19 cellular contexts compared by ENCODE assay signal in genomic region chr1:24102966-24103365, GRCh38. TPM values are rescaled to one million over a fixed set of nuclear protein-coding genes. Genes with fewer than 3 reads are reported as not detected.
A peak's percentile ranks its signal among the peaks of the same experiment; 100 is the strongest.
DNase-seq lines count a peak whose midpoint lies in the region; ATAC-seq and TF ChIP-seq lines count a peak whose summit lies in the region.
"Had no signal": no experiment of that assay in that cellular context is flagged by ENCODE, and none has a peak within 500 bp of the region (broad histone marks: within the 10 kb centered on the region; RNA-seq: fewer than 3 reads in every experiment).

No MANE protein-coding gene starts in this region.

- no peaks in the 10 kb centered on the region for H3K36me3 Mint-ChIP-seq in progenitor cell of endocrine pancreas (ENCODE audit: insufficient read depth)

- DNase-seq in Ammon's horn (ENCODE audit: low spot score), result peak; percentile 20
- peak; percentile 45 for DNase-seq in astrocyte of the hippocampus (ENCODE audit: low read depth, low spot score)
- DNase-seq in hepatocyte (ENCODE audit: low spot score), result no peak
- DNase-seq in progenitor cell of endocrine pancreas (ENCODE audit: low spot score, unreplicated experiment), result no peak
- DNase-seq in KG1 (lab: John Stamatoyannopoulos, UW), result no peak
- DNase-seq in mesenteric fat pad (ENCODE audit: low spot score), result no peak
- no peak for DNase-seq in inferior parietal cortex (ENCODE audit: extremely low spot score)
- DNase-seq: activated CD4-positive, alpha-beta T cell treated with anti-CD3 and anti-CD28 coated beads for 4 hours; activated CD8-positive, alpha-beta memory T cell treated with anti-CD3 and anti-CD28 coated beads, Interleukin-2, amount 50 U/mL, for 48 hours; amygdala; GOT3; kidney glomerular epithelial cell; NCI-H82; ovary; spleen had no signal

- H3K4me3 ChIP-seq in hepatocyte, result no peak overlapping the region
- H3K4me3 ChIP-seq: A549, ovary, spleen, tibial artery had no signal

- H3K4me3 Mint-ChIP-seq in progenitor cell of endocrine pancreas (ENCODE audit: low read depth), result peak overlapping the region; percentile 56

- H3K9me3 Mint-ChIP-seq in progenitor cell of endocrine pancreas (ENCODE audit: low read depth), result no peaks in the 10 kb centered on the region

- H3K4me2 ChIP-seq in hepatocyte, result no peak overlapping the region
- H3K4me2 ChIP-seq: A549 had no signal

- H3K27me3 ChIP-seq in hepatocyte, result no peaks in the 10 kb centered on the region
- H3K27me3 ChIP-seq: ovary, tibial artery had no signal

- no peaks in the 10 kb centered on the region for H4K20me1 ChIP-seq in hepatocyte (ENCODE audit: insufficient read depth, poor library complexity, severe bottlenecking)

- peaks cover 27% of the 10 kb centered on the region for H3K4me1 ChIP-seq in hepatocyte (ENCODE audit: insufficient read depth)
- H3K4me1 ChIP-seq: spleen had no signal

- H3K27ac Mint-ChIP-seq in progenitor cell of endocrine pancreas, result peak overlapping the region; percentile 97

- no peaks in the 10 kb centered on the region for H3K9me3 ChIP-seq in hepatocyte (ENCODE audit: low read depth)
- H3K9me3 ChIP-seq: A549, ovary, spleen, tibial artery had no signal

- peaks cover 45% of the 10 kb centered on the region for H3K4me1 Mint-ChIP-seq in progenitor cell of endocrine pancreas (ENCODE audit: low read depth)

- 86% methylated on average over 8 of the region's 8 CpGs for WGBS in hepatocyte (ENCODE audit: low lambda C conversion rate, missing lambda C conversion rate)

- ATAC-seq in GM21381 (IDR thresholded peaks at IDR 0.05; ENCODE audit: unreplicated experiment), result no peak
- ATAC-seq: Panc1 had no signal

- TF ChIP-seq CTCF in hepatocyte (IDR thresholded peaks at IDR 0.05; ENCODE audit: poor library complexity) (no peak), progenitor cell of endocrine pancreas (IDR thresholded peaks at IDR 0.05; ENCODE audit: unreplicated experiment) (no peak)

- peak overlapping the region; percentile 90 for H3K27ac ChIP-seq in hepatocyte
- H3K27ac ChIP-seq: A549, spleen had no signal

- H2AFZ ChIP-seq in hepatocyte, result no peak overlapping the region

- no peaks in the 10 kb centered on the region for H3K27me3 Mint-ChIP-seq in progenitor cell of endocrine pancreas

- H3K9me2 ChIP-seq in hepatocyte (replicated peaks; ENCODE audit: insufficient read depth), result no peaks in the 10 kb centered on the region

- H3K36me3 ChIP-seq in hepatocyte (replicated peaks; ENCODE audit: insufficient read depth, low read depth), result no peaks in the 10 kb centered on the region
- H3K36me3 ChIP-seq: ovary, spleen, tibial artery had no signal

- H3K79me2 ChIP-seq in hepatocyte, result no peaks in the 10 kb centered on the region

RNA-seq across cellular contexts. Expression of gene MYOM3, which starts 9.0 kb away (rescaled TPM):
- total RNA-seq in hepatocyte (2.2 and 2.4 TPM in 2 replicates), progenitor cell of endocrine pancreas (0.62 and 0.84 TPM in 2 replicates), mesenteric fat pad (0.42 TPM)
- polyA plus RNA-seq in hepatocyte, result 0.67 and 2.0 TPM in 2 replicates
- total RNA-seq: spleen had no signal

RNA-seq across cellular contexts. Expression of gene IL22RA1, which starts 40.0 kb away (rescaled TPM):
- 4.7 and 6.1 TPM in 2 replicates for total RNA-seq in hepatocyte
- polyA plus RNA-seq in hepatocyte, result 3.5 and 8.2 TPM in 2 replicates
- 0.13 and 0.26 TPM in 2 replicates for total RNA-seq in progenitor cell of endocrine pancreas
- total RNA-seq in mesenteric fat pad, result not detected
- total RNA-seq: spleen had no signal
- polyA plus RNA-seq: spleen had no signal

Comparison
In these comparisons a context has a peak if more than half of its experiments do, and no peak if none do; other contexts are left out.
1. DNase-seq: peak in Ammon's horn (single experiment) and astrocyte of the hippocampus (single experiment); none in hepatocyte (single experiment), progenitor cell of endocrine pancreas (single experiment), KG1 (single experiment), mesenteric fat pad (single experiment) and inferior parietal cortex (single experiment).